Comparison of ENCODE assay signal across 8 cellular contexts in genomic region chr20:62923669-62924566, GRCh38. TPM values are rescaled to one million over a fixed set of nuclear protein-coding genes. Genes with fewer than 3 reads are reported as not detected.
A peak's percentile ranks its signal among the peaks of the same experiment; 100 is the strongest.
DNase-seq lines count a peak whose midpoint lies in the region; ATAC-seq and TF ChIP-seq lines count a peak whose summit lies in the region.

No MANE protein-coding gene starts in this region.

- no peaks in the 10 kb centered on the region for H3K79me1 ChIP-seq in H9 (ENCODE audit: insufficient read depth, low read depth, low read length, poor library complexity, severe bottlenecking)

- no peak overlapping the region for H2AK5ac ChIP-seq in H9 (ENCODE audit: insufficient read length, low read length)

- peak overlapping the region; percentile 31 to 77 (median 42); a peak in 5 of 7 replicates for H3K27ac Mint-ChIP-seq in H9

- peaks cover 0 to 4% (median 2%) of the 10 kb centered on the region in 3 experiments; a peak in 4 of 7 replicates for H3K36me3 Mint-ChIP-seq in H9 (ENCODE audit: insufficient read depth in 1 of 3, low read depth in 3 of 3)

- H3K36me3 ChIP-seq in gastroesophageal sphincter (no peaks in the 10 kb centered on the region), skeletal muscle satellite cell (ENCODE audit: insufficient read depth, low read length) (no peaks in the 10 kb centered on the region)

- no peaks in the 10 kb centered on the region for H3K9me3 Mint-ChIP-seq in H9

- no peak overlapping the region for H3K14ac ChIP-seq in H9 (ENCODE audit: insufficient read depth, low read length)

- no peak overlapping the region for H4K8ac ChIP-seq in H9 (replicated peaks; ENCODE audit: insufficient read length, low read depth, low read length)

- peaks cover 36% of the 10 kb centered on the region for H3K23me2 ChIP-seq in H9 (ENCODE audit: insufficient read length, low read depth, low read length, poor library complexity, severe bottlenecking)

- H3K4me1 Mint-ChIP-seq in H9, result peaks cover 62 to 65% of the 10 kb centered on the region in 2 experiments

- TF ChIP-seq CTCF in H9 (conservative IDR thresholded peaks at IDR 0.05), result no peak
- TF ChIP-seq CTCF in WI38 (IDR thresholded peaks at IDR 0.05; ENCODE audit: low read depth, low read length), result no peak
- TF ChIP-seq CTCF in gastroesophageal sphincter (IDR thresholded peaks at IDR 0.05), result no peak

- H3K79me2 ChIP-seq in H9 (ENCODE audit: insufficient read depth, low read length), result peaks cover 75% of the 10 kb centered on the region

- H3K27me3 ChIP-seq in H9 (ENCODE audit: insufficient read depth, low read length), result no peaks in the 10 kb centered on the region
- no peaks in the 10 kb centered on the region for H3K27me3 ChIP-seq in gastroesophageal sphincter
- no peaks in the 10 kb centered on the region for H3K27me3 ChIP-seq in skeletal muscle satellite cell (ENCODE audit: control insufficient read depth, insufficient read depth, low read length)

- H2BK5ac ChIP-seq in H9 (ENCODE audit: insufficient read length, low read length), result no peak overlapping the region

- no peak overlapping the region for H3K4ac ChIP-seq in H9 (ENCODE audit: low read depth, low read length)

- H3K9me3 ChIP-seq in H9 (ENCODE audit: control insufficient read depth, low read depth, low read length) (no peaks in the 10 kb centered on the region), gastroesophageal sphincter (no peaks in the 10 kb centered on the region), skeletal muscle satellite cell (replicated peaks; ENCODE audit: low read length) (no peaks in the 10 kb centered on the region)

- DNase-seq in H9 (no peak), NCI-H1694 (lab: John Stamatoyannopoulos, UW) (no peak)

- no peak overlapping the region for H3K56ac ChIP-seq in H9 (ENCODE audit: insufficient read length, low read depth, low read length)

- H3K18ac ChIP-seq in H9 (ENCODE audit: insufficient read length, low read depth, low read length), result no peak overlapping the region

- TF ChIP-seq EP300 in gastroesophageal sphincter (IDR thresholded peaks at IDR 0.05), result no peak

- no CpG with 5 or more reads among the region's 8 CpGs for WGBS in H9 (ENCODE audit: extremely low coverage, insufficient read length, low lambda C conversion rate)
- WGBS in gastroesophageal sphincter (ENCODE audit: low coverage in 1 of 2), 2 donors, result 43 to 46% methylated on average over 7 of the region's 8 CpGs

- H3K27me3 Mint-ChIP-seq in H9 (ENCODE audit: low read depth), result no peaks in the 10 kb centered on the region

- no peak overlapping the region for H2BK12ac ChIP-seq in H9 (ENCODE audit: insufficient read length, low read depth, low read length)

- no peak overlapping the region for H2AFZ ChIP-seq in H9 (ENCODE audit: low read length)

- H3K4me2 ChIP-seq in H9 (ENCODE audit: insufficient read depth, insufficient read length, low read length), result peak overlapping the region; percentile 100
- H3K4me2 ChIP-seq in skeletal muscle satellite cell (ENCODE audit: low read length), result peak overlapping the region; percentile 98

- H3K27ac ChIP-seq in H9 (ENCODE audit: insufficient read length, low read depth, low read length), result no peak overlapping the region
- peak overlapping the region in 3 of 4 donors; percentile 95 to 99 (median 95) for H3K27ac ChIP-seq in gastroesophageal sphincter

- no peak overlapping the region for H3K23ac ChIP-seq in H9 (ENCODE audit: insufficient read length, low read depth, low read length)

- no peak overlapping the region for H2BK15ac ChIP-seq in H9 (ENCODE audit: low read depth, low read length)

- H4K91ac ChIP-seq in H9 (ENCODE audit: insufficient read length, low read depth, low read length), result no peak overlapping the region

- H4K20me1 ChIP-seq in H9 (ENCODE audit: control insufficient read depth, insufficient read depth, insufficient read length), result peaks cover 12% of the 10 kb centered on the region

- H3K9ac ChIP-seq in H9 (ENCODE audit: extremely low read depth, insufficient read length, low read length), result peak overlapping the region; percentile 94
- H3K9ac ChIP-seq in skeletal muscle satellite cell (ENCODE audit: low read depth, low read length), result peak overlapping the region; percentile 96

- no peak overlapping the region for H2BK120ac ChIP-seq in H9 (ENCODE audit: low read depth, low read length, poor library complexity, severe bottlenecking)

- no peak overlapping the region for H3T11ph ChIP-seq in H9 (ENCODE audit: low read length)

- TF ChIP-seq POLR2A in gastroesophageal sphincter (IDR thresholded peaks at IDR 0.05), result no peak

- H2BK20ac ChIP-seq in H9 (ENCODE audit: low read depth, low read length, poor library complexity, severe bottlenecking), result no peak overlapping the region

- peak overlapping the region; percentile 92 to 97 for H3K4me3 Mint-ChIP-seq in H9

- H4K5ac ChIP-seq in H9 (ENCODE audit: insufficient read length, low read depth, low read length), result no peak overlapping the region

- no peak for ATAC-seq in gastroesophageal sphincter
- no peak for ATAC-seq in HG02588 (IDR thresholded peaks at IDR 0.05; ENCODE audit: unreplicated experiment)
- ATAC-seq in GM18907 (IDR thresholded peaks at IDR 0.05; ENCODE audit: unreplicated experiment), result no peak
- ATAC-seq in GM18867 (IDR thresholded peaks at IDR 0.05; ENCODE audit: unreplicated experiment), result no peak

- H3K4me3 ChIP-seq in WI38 (ENCODE audit: low read depth, low read length) (peak overlapping the region; percentile 91), gastroesophageal sphincter (peak overlapping the region in 1 of 2 donors; percentile 97), skeletal muscle satellite cell (ENCODE audit: low read length) (peak overlapping the region; percentile 82)

- H3K4me1 ChIP-seq in H9 (ENCODE audit: insufficient read depth, low read length) (peaks cover 21% of the 10 kb centered on the region), gastroesophageal sphincter (peaks cover 0 to 87% (median 73%) of the 10 kb centered on the region in 3 donors), skeletal muscle satellite cell (ENCODE audit: control insufficient read depth, insufficient read depth, low read length) (peaks cover 45% of the 10 kb centered on the region)

RNA-seq across cellular contexts. Expression of gene DIDO1, which starts 2.4 kb away (rescaled TPM):
- 85.9 TPM in 2 replicates for total RNA-seq in H9 (2021)
- total RNA-seq in gastroesophageal sphincter, result 10 to 100 TPM; 49.5 to 75.8 (median 66.5) TPM
- total RNA-seq in skeletal muscle satellite cell (2012; rRNA removed), result 26.6 and 31.7 TPM in 2 replicates

RNA-seq across cellular contexts. Expression of gene GID8, which starts 14.0 kb away (rescaled TPM):
- total RNA-seq in H9 (2021) (60.9 and 62.9 TPM in 2 replicates), gastroesophageal sphincter (10 to 100 TPM; 23.2 to 34.8 (median 27.9) TPM)
- 22.7 and 23.1 TPM in 2 replicates for total RNA-seq in skeletal muscle satellite cell (2012; rRNA removed)

RNA-seq across cellular contexts. Expression of gene SLC17A9, which starts 28.6 kb away (rescaled TPM):
- total RNA-seq in H9 (2021) (19.9 and 20.9 TPM in 2 replicates), gastroesophageal sphincter (1 to 10 TPM; 1.3 to 4.6 (median 2.8) TPM)
- total RNA-seq in skeletal muscle satellite cell (2012; rRNA removed), result 8.1 and 18.8 TPM in 2 replicates
